8 cellular contexts compared by ENCODE assay signal in genomic region chr6:107318100-107318736, GRCh38.
DNase-seq lines count a peak whose midpoint lies in the region; ATAC-seq, FAIRE-seq and TF ChIP-seq lines count a peak whose summit lies in the region.

No MANE protein-coding gene starts in this region.

- TF ChIP-seq POLR2A in suprapubic skin (IDR thresholded peaks at IDR 0.05), result no peak

- no peaks in the 10 kb centered on the region for H3K4me1 ChIP-seq in iPS DF 6.9 (ENCODE audit: control insufficient read depth, insufficient read depth, low read length)
- H3K4me1 ChIP-seq in suprapubic skin, result no peaks in the 10 kb centered on the region

- FAIRE-seq in HTR-8/SVneo (lab: Jason Lieb, UNC), result no peak

- H3K4me3 ChIP-seq in astrocyte of the cerebellum (ENCODE audit: low read depth, low read length) (no peak overlapping the region), iPS DF 6.9 (ENCODE audit: low read length) (no peak overlapping the region), suprapubic skin (no peak overlapping the region)

- in situ Hi-C loops in astrocyte of the cerebellum (cut with HindIII; ENCODE audit: low sequenced_read_pairs), result no loop called here

- H3K27me3 ChIP-seq in iPS DF 6.9 (ENCODE audit: control insufficient read depth, insufficient read depth, low read length) (no peaks in the 10 kb centered on the region), suprapubic skin (no peaks in the 10 kb centered on the region)

- ATAC-seq in GM19463 (IDR thresholded peaks at IDR 0.05; ENCODE audit: unreplicated experiment), result peak; percentile 88

- peak; percentile 49 for DNase-seq in Daoy (ENCODE audit: low read depth)
- DNase-seq in HTR-8/SVneo (ENCODE audit: insufficient read length, low spot score), result peak; percentile 32
- peak; percentile 91 for DNase-seq in OCI-M1 (lab: John Stamatoyannopoulos, UW)
- DNase-seq in astrocyte of the cerebellum (ENCODE audit: low read depth), result peak; percentile 33
- peak; percentile 33 for DNase-seq in iPS DF 6.9 (ENCODE audit: low read depth, low spot score)
- peak; percentile 28 for DNase-seq in stimulated activated CD4-positive, alpha-beta T cell treated with anti-CD3 and anti-CD28 coated beads, Interleukin-1b, Interleukin-23, amount 100 ng/mL, for 48 hours
- no peak for DNase-seq in suprapubic skin (ENCODE audit: low spot score in 2 of 2)

- no CpG with 5 or more reads among the region's 9 CpGs for WGBS in iPS DF 6.9 (ENCODE audit: insufficient coverage, insufficient read length)
- WGBS in suprapubic skin, result 77% methylated on average over 9 of the region's 9 CpGs

- no peak for TF ChIP-seq EP300 in suprapubic skin (IDR thresholded peaks at IDR 0.05)

- peak; percentile 90 for TF ChIP-seq CTCF in astrocyte of the cerebellum (IDR thresholded peaks at IDR 0.05; ENCODE audit: low read depth, low read length, missing control alignments)
- no peak for TF ChIP-seq CTCF in suprapubic skin (IDR thresholded peaks at IDR 0.05)

- no peaks in the 10 kb centered on the region for H3K36me3 ChIP-seq in iPS DF 6.9 (ENCODE audit: control insufficient read depth, insufficient read depth, low read length)
- H3K36me3 ChIP-seq in suprapubic skin, result no peaks in the 10 kb centered on the region

- no peaks in the 10 kb centered on the region for H3K9me3 ChIP-seq in iPS DF 6.9 (ENCODE audit: control insufficient read depth, insufficient read depth, low read length)
- H3K9me3 ChIP-seq in suprapubic skin, result no peaks in the 10 kb centered on the region

- H3K27ac ChIP-seq in iPS DF 6.9 (ENCODE audit: low read length) (no peak overlapping the region), suprapubic skin (no peak overlapping the region)

Comparison
In these comparisons a context has a peak if more than half of its experiments do, and no peak if none do; other contexts are left out.
1. DNase-seq: peak in Daoy (single experiment), HTR-8/SVneo (single experiment), OCI-M1 (single experiment), astrocyte of the cerebellum (single experiment), iPS DF 6.9 (single experiment) and stimulated activated CD4-positive, alpha-beta T cell treated with anti-CD3 and anti-CD28 coated beads, Interleukin-1b, Interleukin-23, amount 100 ng/mL, for 48 hours (single experiment); none in suprapubic skin (0 of 2).